Comparison of ENCODE assay signal across 8 cellular contexts in the genomic region with DNA sequence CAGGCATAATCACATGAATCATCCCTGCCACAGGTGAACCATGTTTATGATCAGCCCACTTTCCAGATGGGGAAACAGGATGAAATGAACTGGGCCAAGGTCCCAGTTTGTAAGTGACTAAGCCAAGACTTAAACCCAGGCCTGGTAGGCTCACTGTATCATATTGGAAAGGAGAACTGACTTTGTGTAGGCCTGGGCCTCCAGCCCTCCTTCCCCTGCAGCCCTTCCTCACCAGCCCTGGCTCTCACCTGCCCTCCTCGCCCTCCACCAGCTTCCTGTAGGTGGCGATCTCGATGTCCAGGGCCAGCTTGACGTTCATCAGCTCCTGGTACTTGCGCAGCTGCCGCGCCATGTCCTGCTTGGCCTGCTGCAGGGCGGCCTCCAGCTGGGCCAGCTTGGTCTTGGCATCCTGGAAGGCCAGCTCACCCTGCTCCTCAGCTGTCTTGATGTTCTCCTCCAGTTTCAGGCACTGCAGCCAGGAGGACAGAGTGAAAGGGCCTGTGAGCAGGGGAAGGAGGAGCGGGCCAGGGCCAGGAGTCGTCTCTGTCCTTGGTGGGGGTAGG. TPM values are rescaled to one million over a fixed set of nuclear protein-coding genes. Genes with fewer than 3 reads are reported as not detected.
A peak's percentile ranks its signal among the peaks of the same experiment; 100 is the strongest.
DNase-seq lines count a peak whose midpoint lies in the region; ATAC-seq and TF ChIP-seq lines count a peak whose summit lies in the region.

No MANE protein-coding gene starts in this region.

- no peak overlapping the region for H3K9ac ChIP-seq in SK-N-SH

- H3F3A ChIP-seq in SK-N-SH (replicated peaks; ENCODE audit: insufficient read depth): peaks cover 11% of the 10 kb centered on the region

- no peaks in the 10 kb centered on the region for H3K27me3 ChIP-seq in SK-N-SH (ENCODE audit: insufficient read depth)

- H2AFZ ChIP-seq in SK-N-SH (ENCODE audit: low read depth): no peak overlapping the region

- no peak for ATAC-seq in GM18505 (IDR thresholded peaks at IDR 0.05; ENCODE audit: unreplicated experiment)
- ATAC-seq in GM19467 (IDR thresholded peaks at IDR 0.05; ENCODE audit: unreplicated experiment): no peak

- 74% methylated on average over 10 of the region's 10 CpGs for WGBS in SK-N-SH (ENCODE audit: low lambda C conversion rate)

- no peak overlapping the region for H3K4me3 ChIP-seq in SK-N-SH (ENCODE audit: low read depth in 2 of 2, low read length in 1 of 2)

- no peak for TF ChIP-seq POLR2A in GM18505 (IDR thresholded peaks at IDR 0.05; ENCODE audit: borderline replicate concordance, extremely low read depth, insufficient read depth, insufficient read length)

- peak; percentile 57 for TF ChIP-seq RAD21 in SK-N-SH (IDR thresholded peaks at IDR 0.05; ENCODE audit: low read length)

- POLR2A ChIA-PET in SK-N-SH (lab: Yijun Ruan, JAX): interaction anchor here (6.1 kb wide), 1 partner anchor 28 kb away, joined by 25 read pairs; no protein-coding TSS in a partner anchor

- no peaks in the 10 kb centered on the region for H3K79me2 ChIP-seq in SK-N-SH (ENCODE audit: insufficient read depth)

- H3K36me3 ChIP-seq in SK-N-SH (replicated peaks in 1 of 2; ENCODE audit: control insufficient read depth in 1 of 2, insufficient read depth in 2 of 2, low read length in 1 of 2): peaks cover 0 to 6% of the 10 kb centered on the region in 2 experiments

- CTCF ChIA-PET in SK-N-SH (lab: Yijun Ruan, JAX): interaction anchor here (1.3 to 2.2 kb wide), 4 partner anchors 12 to 155 kb away, joined by 4 to 9 read pairs (median 6); no protein-coding TSS in a partner anchor

- H3K27ac ChIP-seq in SK-N-SH (ENCODE audit: low read depth in 2 of 2, low read length in 1 of 2): no peak overlapping the region; a peak in 1 of 4 replicates

- TF ChIP-seq EP300 in SK-N-SH (IDR thresholded peaks at IDR 0.05; ENCODE audit: borderline replicate concordance in 1 of 2, low read depth in 1 of 2, low read length in 1 of 2): no peak

- H3K9me2 ChIP-seq in SK-N-SH: no peaks in the 10 kb centered on the region

- H4K20me1 ChIP-seq in SK-N-SH (ENCODE audit: insufficient read depth): no peaks in the 10 kb centered on the region

- peaks cover 12 to 52% of the 10 kb centered on the region in 2 experiments; a peak in 2 of 4 replicates for H3K4me1 ChIP-seq in SK-N-SH (ENCODE audit: control insufficient read depth in 1 of 2, insufficient read depth in 2 of 2, low read depth in 1 of 2, low read length in 1 of 2)

- H3K4me2 ChIP-seq in SK-N-SH: no peak overlapping the region

- H3K9me3 ChIP-seq in SK-N-SH: no peaks in the 10 kb centered on the region

- DNase-seq in COLO668 (lab: John Stamatoyannopoulos, UW; ENCODE audit: unreplicated experiment): peak; percentile 46
- DNase-seq in HCEC 1CT: peak; percentile 11
- DNase-seq in SK-N-SH: no peak
- DNase-seq in islet precursor cell: peak; percentile 94
- DNase-seq in NCI-H2227 treated with DMSO at 0.1 percent for 48 hours (lab: John Stamatoyannopoulos, UW): no peak
- no peak for DNase-seq in D341Med (ENCODE audit: low spot score)

- peak; percentile 56 for TF ChIP-seq CTCF in SK-N-SH (IDR thresholded peaks at IDR 0.05)

TF ChIP-seq in SK-N-SH, 30 proteins besides CTCF, POLR2A, EP300 and RAD21:
- TF ChIP-seq MEF2A (IDR thresholded peaks at IDR 0.05; ENCODE audit: borderline replicate concordance, low read depth): no peak
- no peak for TF ChIP-seq ELF1 (IDR thresholded peaks at IDR 0.05)
- TF ChIP-seq, protein P1, sequence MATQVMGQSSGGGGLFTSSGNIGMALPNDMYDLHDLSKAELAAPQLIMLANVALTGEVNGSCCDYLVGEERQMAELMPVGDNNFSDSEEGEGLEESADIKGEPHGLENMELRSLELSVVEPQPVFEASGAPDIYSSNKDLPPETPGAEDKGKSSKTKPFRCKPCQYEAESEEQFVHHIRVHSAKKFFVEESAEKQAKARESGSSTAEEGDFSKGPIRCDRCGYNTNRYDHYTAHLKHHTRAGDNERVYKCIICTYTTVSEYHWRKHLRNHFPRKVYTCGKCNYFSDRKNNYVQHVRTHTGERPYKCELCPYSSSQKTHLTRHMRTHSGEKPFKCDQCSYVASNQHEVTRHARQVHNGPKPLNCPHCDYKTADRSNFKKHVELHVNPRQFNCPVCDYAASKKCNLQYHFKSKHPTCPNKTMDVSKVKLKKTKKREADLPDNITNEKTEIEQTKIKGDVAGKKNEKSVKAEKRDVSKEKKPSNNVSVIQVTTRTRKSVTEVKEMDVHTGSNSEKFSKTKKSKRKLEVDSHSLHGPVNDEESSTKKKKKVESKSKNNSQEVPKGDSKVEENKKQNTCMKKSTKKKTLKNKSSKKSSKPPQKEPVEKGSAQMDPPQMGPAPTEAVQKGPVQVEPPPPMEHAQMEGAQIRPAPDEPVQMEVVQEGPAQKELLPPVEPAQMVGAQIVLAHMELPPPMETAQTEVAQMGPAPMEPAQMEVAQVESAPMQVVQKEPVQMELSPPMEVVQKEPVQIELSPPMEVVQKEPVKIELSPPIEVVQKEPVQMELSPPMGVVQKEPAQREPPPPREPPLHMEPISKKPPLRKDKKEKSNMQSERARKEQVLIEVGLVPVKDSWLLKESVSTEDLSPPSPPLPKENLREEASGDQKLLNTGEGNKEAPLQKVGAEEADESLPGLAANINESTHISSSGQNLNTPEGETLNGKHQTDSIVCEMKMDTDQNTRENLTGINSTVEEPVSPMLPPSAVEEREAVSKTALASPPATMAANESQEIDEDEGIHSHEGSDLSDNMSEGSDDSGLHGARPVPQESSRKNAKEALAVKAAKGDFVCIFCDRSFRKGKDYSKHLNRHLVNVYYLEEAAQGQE (IDR thresholded peaks at IDR 0.05; ENCODE audit: low read depth, low read length): no peak
- TF ChIP-seq SMC3 (IDR thresholded peaks at IDR 0.05; ENCODE audit: low read depth, low read length): peak; percentile 56
- no peak for TF ChIP-seq TCF12 (IDR thresholded peaks at IDR 0.05)
- TF ChIP-seq CHD2 (IDR thresholded peaks at IDR 0.05; ENCODE audit: low read length, partially characterized antibody): no peak

RNA-seq across cellular contexts. Expression of a gene that starts 19.8 kb away (rescaled TPM):
- polyA plus RNA-seq in SK-N-SH (2012; rRNA removed): 14.9 and 17.4 TPM in 2 replicates
- polyA plus RNA-seq in SK-N-SH (2012; cell fraction: cytosol; rRNA removed): 8.1 and 10.8 TPM in 2 replicates
- polyA plus RNA-seq in SK-N-SH (2012; cell fraction: nucleus; rRNA removed): 21.6 and 31.9 TPM in 2 replicates

Comparison
In these comparisons a context has a peak if more than half of its experiments do, and no peak if none do; other contexts are left out.
1. DNase-seq: peak in COLO668 (single experiment), HCEC 1CT (single experiment) and islet precursor cell (single experiment); none in SK-N-SH (single experiment), NCI-H2227 treated with DMSO at 0.1 percent for 48 hours (single experiment) and D341Med (single experiment).